ENCODE assay signal across 31 cellular contexts in genomic region chr1:207606362-207606755, GRCh38. TPM values are rescaled to one million over a fixed set of nuclear protein-coding genes. Genes with fewer than 3 reads are reported as not detected.
"Had no signal": no experiment of that assay in that cellular context is flagged by ENCODE, and none has a peak within 500 bp of the region (broad histone marks: within the 10 kb centered on the region; RNA-seq: fewer than 3 reads in every experiment).

No MANE protein-coding gene starts in this region.

- DNase-seq: activated CD4-positive, alpha-beta T cell treated with anti-CD3 and anti-CD28 coated beads, Interleukin-2, amount 10 ng/mL, durations not matched to agents 24 days and 14 days; activated CD4-positive, alpha-beta T cell treated with anti-CD3 and anti-CD28 coated beads, Interleukin-2, amount 50 U/mL, for 4 hours; activated CD8-positive, alpha-beta T cell treated with anti-CD3 and anti-CD28 coated beads for 36 hours; activated effector memory CD4-positive, alpha-beta T cell treated with anti-CD3 and anti-CD28 coated beads, Interleukin-2, amount 50 U/mL, for 16 hours; activated naive CD4-positive, alpha-beta T cell; activated naive CD4-positive, alpha-beta T cell treated with anti-CD3 and anti-CD28 coated beads, Interleukin-2, amount 50 U/mL, for 16 hours; activated naive CD8-positive, alpha-beta T cell treated with anti-CD3 and anti-CD28 coated beads for 36 hours; activated T-cell treated with anti-CD3 and anti-CD28 coated beads, Interleukin-2, amount 50 U/mL, for 1 hour; activated T-cell treated with anti-CD3 and anti-CD28 coated beads, Interleukin-2, amount 50 U/mL, for 72 hours; amniotic stem cell; aorta; brain microvascular endothelial cell; Karpas-422; MG63; MV-4-11; NCI-H1092; NCI-H1436 treated with DMSO at 0.1 percent for 48 hours; NCI-H1694 treated with DMSO at 0.1 percent for 48 hours; NCI-H2029; NCI-H345; NCI-H524 treated with DMSO at 0.1 percent for 48 hours; Right ventricle myocardium superior; SJCRH30 had no signal

- ATAC-seq: activated CD8-positive, alpha-beta T cell treated with anti-CD3 and anti-CD28 coated beads for 36 hours; activated T-cell treated with anti-CD3 and anti-CD28 coated beads, Interleukin-2, amount 50 U/mL, for 72 hours; activated T-helper 17 cell treated with anti-CD3 and anti-CD28 coated beads, Interleukin-2, amount 50 U/mL, for 72 hours; Panc1 had no signal

- H3K4me3 ChIP-seq: cardiac muscle cell, MG63, SJCRH30, SK-N-MC had no signal

- H3K27me3 ChIP-seq: brain microvascular endothelial cell, cardiac muscle cell, MG63, SJCRH30 had no signal

- H3K9me3 ChIP-seq: MG63, SJCRH30 had no signal

- H3K27ac ChIP-seq: brain microvascular endothelial cell, cardiac muscle cell, SJCRH30, SK-N-MC had no signal

- FAIRE-seq: TTC549 had no signal

- H3K36me3 ChIP-seq: brain microvascular endothelial cell, cardiac muscle cell, MG63, SJCRH30 had no signal

RNA-seq across cellular contexts. Expression of gene CR1L, which starts 38.6 kb away (rescaled TPM):
- total RNA-seq: activated CD4-positive, alpha-beta T cell treated with anti-CD3 and anti-CD28 coated beads, Interleukin-2, amount 10 ng/mL, durations not matched to agents 24 days and 14 days; activated CD8-positive, alpha-beta memory T cell treated with anti-CD3 and anti-CD28 coated beads for 36 hours; activated CD8-positive, alpha-beta T cell treated with anti-CD3 and anti-CD28 coated beads for 36 hours; activated naive CD8-positive, alpha-beta T cell treated with anti-CD3 and anti-CD28 coated beads for 36 hours; cardiac muscle cell; chondrocyte; NCI-H460; Right ventricle myocardium superior; SJCRH30 had no signal
- polyA plus RNA-seq: aorta, cardiac muscle cell had no signal
